In genomic region chr2:232323328-232323650, GRCh38 we compare ENCODE assay signal across 19 cellular contexts. TPM values are rescaled to one million over a fixed set of nuclear protein-coding genes. Genes with fewer than 3 reads are reported as not detected.
"Had no signal": no experiment of that assay in that cellular context is flagged by ENCODE, and none has a peak within 500 bp of the region (broad histone marks: within the 10 kb centered on the region; RNA-seq: fewer than 3 reads in every experiment).

No MANE protein-coding gene starts in this region.

- ATAC-seq: activated CD4-positive, CD25-positive, alpha-beta regulatory T cell treated with anti-CD3 and anti-CD28 coated beads, Interleukin-2, amount 50 U/mL, for 24 hours; gastrocnemius medialis; T-cell had no signal

- H3K27me3 ChIP-seq: gastrocnemius medialis, right atrium auricular region, tibial nerve had no signal

- H3K9me3 ChIP-seq: gastrocnemius medialis, left ventricle myocardium inferior, right atrium auricular region, tibial nerve had no signal

- H3K4me1 ChIP-seq: gastrocnemius medialis had no signal

- H3K4me3 ChIP-seq: coronary artery, gastrocnemius medialis, left ventricle myocardium inferior, right atrium auricular region, tibial nerve had no signal

- H3K27ac ChIP-seq: coronary artery, gastrocnemius medialis, left ventricle myocardium inferior, right atrium auricular region, tibial nerve had no signal

- DNase-seq: left ventricle myocardium inferior; stimulated activated CD4-positive, alpha-beta T cell treated with anti-CD3 and anti-CD28 coated beads, Interleukin-2, amount 100 ng/mL, for 24 hours; stimulated activated naive CD4-positive, alpha-beta T cell treated with Interleukin-2 at 50 U/mL for 16 hours; T-cell; T1000 had no signal

- H3K36me3 ChIP-seq: gastrocnemius medialis, left ventricle myocardium inferior, right atrium auricular region had no signal

RNA-seq across cellular contexts. Expression of gene ALPP, which starts 55.3 kb away (rescaled TPM):
- total RNA-seq: activated CD8-positive, alpha-beta memory T cell treated with anti-CD3 and anti-CD28 coated beads for 36 hours; gastrocnemius medialis; kidney epithelial cell; left ventricle myocardium inferior; myocyte; neural crest cell; omental fat pad; posterior vena cava; right atrium auricular region; skeletal muscle tissue; subcutaneous adipose tissue; tibial nerve had no signal
- polyA plus RNA-seq: esophagus had no signal
